In the genomic region with DNA sequence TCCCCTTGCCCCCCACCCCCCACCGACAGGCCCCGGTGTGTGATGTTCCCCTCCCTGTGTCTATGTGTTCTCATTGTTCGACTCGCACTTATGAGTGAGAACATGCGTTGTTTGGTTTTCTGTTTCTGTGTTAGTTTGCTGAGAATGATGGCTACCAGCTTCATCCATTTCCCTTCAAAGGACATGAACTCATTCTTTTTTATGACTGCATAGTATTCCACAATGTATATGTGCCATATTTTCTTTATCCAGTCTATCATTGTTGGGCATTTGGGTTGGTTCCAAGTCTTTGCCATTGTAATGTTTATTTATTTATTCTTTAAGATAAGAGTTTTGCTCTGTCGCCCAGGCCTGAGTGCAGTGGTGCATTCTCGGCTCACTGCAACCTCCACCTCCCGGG, we compare ENCODE assay signal across 8 cellular contexts. TPM values are rescaled to one million over a fixed set of nuclear protein-coding genes. Genes with fewer than 3 reads are reported as not detected.
"Had no signal": no experiment of that assay in that cellular context is flagged by ENCODE, and none has a peak within 500 bp of the region (broad histone marks: within the 10 kb centered on the region; RNA-seq: fewer than 3 reads in every experiment).

No MANE protein-coding gene starts in this region.

RNA-seq across cellular contexts. Expression of a gene that starts 13.9 kb away (rescaled TPM):
- total RNA-seq: hepatocyte; left lobe of liver; liver; lung microvascular endothelial cell; mononuclear cell; myocyte; naive thymus-derived CD4-positive, alpha-beta T cell had no signal
- polyA plus RNA-seq: immature natural killer cell had no signal

RNA-seq across cellular contexts. Expression of a gene that starts 26.4 kb away (rescaled TPM):
- total RNA-seq: lung microvascular endothelial cell had no signal
- polyA plus RNA-seq: immature natural killer cell had no signal
